In the genomic region with DNA sequence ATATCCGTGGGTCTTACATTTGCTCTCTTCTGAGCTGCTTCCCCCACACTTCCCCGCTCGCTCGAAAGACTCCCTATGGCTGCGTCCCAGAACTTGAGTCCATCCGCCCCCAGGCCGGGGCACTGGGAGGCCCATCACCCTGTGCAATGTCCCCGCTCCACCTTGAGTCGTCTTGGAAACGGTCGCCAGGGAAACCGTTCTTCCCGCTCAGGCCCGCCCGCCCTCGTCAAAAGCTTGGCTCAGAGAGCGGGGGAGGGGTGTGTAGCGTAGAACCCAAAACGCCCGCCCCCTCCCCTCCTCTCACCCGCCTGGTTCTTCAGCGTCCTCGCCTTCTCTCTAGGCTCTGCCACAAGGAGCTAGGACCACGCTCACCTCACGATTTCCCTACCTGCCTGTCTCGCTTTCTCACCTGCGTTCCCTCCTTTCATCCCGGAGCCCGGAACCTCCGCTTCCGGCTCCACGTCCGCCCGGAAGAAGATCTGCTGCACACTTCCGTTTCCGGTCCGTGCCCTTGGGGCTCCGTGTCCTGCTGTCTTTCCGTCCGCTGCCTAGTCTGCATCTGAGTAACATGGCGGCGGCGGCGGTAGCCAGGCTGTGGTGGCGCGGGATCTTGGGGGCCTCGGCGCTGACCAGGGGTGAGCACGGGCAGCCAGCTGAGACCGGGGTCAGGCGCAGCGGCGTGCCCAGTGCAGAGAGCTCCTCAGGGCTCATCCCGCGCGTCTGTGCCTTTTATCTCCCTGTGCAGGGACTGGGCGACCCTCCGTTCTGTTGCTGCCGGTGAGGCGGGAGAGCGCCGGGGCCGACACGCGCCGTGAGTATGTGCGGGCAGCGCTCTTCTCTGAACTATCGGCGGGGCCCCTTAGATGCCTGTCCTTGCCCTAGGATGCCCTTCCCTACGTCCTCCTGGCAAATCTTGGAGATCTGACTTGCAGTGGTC, we compare ENCODE assay signal across 8 cellular contexts. TPM values are rescaled to one million over a fixed set of nuclear protein-coding genes. Genes with fewer than 3 reads are reported as not detected.
DNase-seq lines count a peak whose midpoint lies in the region; ATAC-seq and TF ChIP-seq lines count a peak whose summit lies in the region.

Gene KBTBD4, minus strand, starts transcription at position 447 of the 937 bp plus-strand sequence. Its CDS starts 19 bp downstream, at position 428.
Gene NDUFS3, plus strand, starts transcription at position 551 of the 937 bp plus-strand sequence. Its CDS starts 18 bp downstream, at position 569.

- no peaks in the 10 kb centered on the region for H3K9me3 Mint-ChIP-seq in activated naive CD4-positive, alpha-beta T cell treated with anti-CD3 and anti-CD28 coated beads for 36 hours

- H3K27me3 Mint-ChIP-seq in activated naive CD4-positive, alpha-beta T cell treated with anti-CD3 and anti-CD28 coated beads for 36 hours (ENCODE audit: low read depth) = no peaks in the 10 kb centered on the region

- TF ChIP-seq CTCF in GM06990 (IDR thresholded peaks at IDR 0.05; ENCODE audit: insufficient read depth, low read length, poor library complexity, severe bottlenecking) (no peak), NB4 (IDR thresholded peaks at IDR 0.05; ENCODE audit: low read depth, low read length) (no peak)

- intact Hi-C loops in activated naive CD4-positive, alpha-beta T cell treated with anti-CD3 and anti-CD28 coated beads for 36 hours (cut with micrococcal nuclease) = loop anchor here (1.0 to 2.0 kb wide), 8 partner anchors 13 to 270 kb away; partner anchors contain the start of genes AGBL2, CELF1, FNBP4 and MTCH2

- H3K4me1 Mint-ChIP-seq in activated naive CD4-positive, alpha-beta T cell treated with anti-CD3 and anti-CD28 coated beads for 36 hours (ENCODE audit: low read depth) = peaks cover 44% of the 10 kb centered on the region

- H3K27ac Mint-ChIP-seq in activated naive CD4-positive, alpha-beta T cell treated with anti-CD3 and anti-CD28 coated beads for 36 hours = peak within 1 kb of the TSS; percentile 97

- H3K4me3 ChIP-seq in GM06990 (replicated peaks; ENCODE audit: low read depth, low read length) (peak within 1 kb of the TSS; percentile 75), NB4 (ENCODE audit: low read depth, low read length) (peak within 1 kb of the TSS; percentile 90)

- peaks cover 24% of the 10 kb centered on the region for H3K36me3 ChIP-seq in GM06990 (ENCODE audit: control insufficient read depth, insufficient read depth, low read length)

- peak; percentile 93 for DNase-seq in GM06990 (ENCODE audit: extremely low read depth, insufficient read length)
- peak; percentile 91 for DNase-seq in NB4 (ENCODE audit: low read depth)
- peak; percentile 95 for DNase-seq in SK-N-DZ (ENCODE audit: low spot score)
- DNase-seq in activated naive CD4-positive, alpha-beta T cell treated with anti-CD3 and anti-CD28 coated beads for 36 hours = peak; percentile 90
- DNase-seq in germinal center (ENCODE audit: low spot score) = peak; percentile 89
- DNase-seq in nucleus accumbens (lab: John Stamatoyannopoulos, UW) = peak; percentile 59 to 95 (median 88)
- peak; percentile 97 for DNase-seq in superior temporal gyrus (ENCODE audit: extremely low spot score)

- peak; percentile 83 for TF ChIP-seq POLR2A in NB4 (IDR thresholded peaks at IDR 0.05; ENCODE audit: extremely low read depth, insufficient read length)

- H3K27me3 ChIP-seq in GM06990 (replicated peaks; ENCODE audit: control insufficient read depth, insufficient read depth, low read length) = no peaks in the 10 kb centered on the region

- ATAC-seq in HG02571 (IDR thresholded peaks at IDR 0.05; ENCODE audit: unreplicated experiment) = peak; percentile 86

- peak within 1 kb of the TSS; percentile 97 for H3K4me3 Mint-ChIP-seq in activated naive CD4-positive, alpha-beta T cell treated with anti-CD3 and anti-CD28 coated beads for 36 hours

- CTCF ChIA-PET in activated naive CD4-positive, alpha-beta T cell treated with anti-CD3 and anti-CD28 coated beads for 36 hours (lab: Charles Lee) = interaction anchor here (0.6 to 1.2 kb wide), 2 partner anchors 18 to 330 kb away, joined by 3 read pairs; partner anchors contain the start of gene ACP2

- peaks cover 46% of the 10 kb centered on the region for H3K36me3 Mint-ChIP-seq in activated naive CD4-positive, alpha-beta T cell treated with anti-CD3 and anti-CD28 coated beads for 36 hours (ENCODE audit: low read depth)

RNA-seq across cellular contexts. Expression of gene KBTBD4, which starts in this region (rescaled TPM):
- polyA plus RNA-seq in SK-N-DZ (2014; cell fraction: cytosol; rRNA removed) = 31.2 and 39.1 TPM in 2 replicates
- polyA plus RNA-seq in SK-N-DZ (2014; cell fraction: nucleus; rRNA removed) = 17.2 and 24.2 TPM in 2 replicates
- total RNA-seq in activated naive CD4-positive, alpha-beta T cell treated with anti-CD3 and anti-CD28 coated beads for 36 hours = 10 to 100 TPM; 13.8 to 15.4 TPM

RNA-seq across cellular contexts. Expression of gene NDUFS3, which starts in this region (rescaled TPM):
- polyA plus RNA-seq in SK-N-DZ (2014; cell fraction: cytosol; rRNA removed) = 129 and 149 TPM in 2 replicates
- polyA plus RNA-seq in SK-N-DZ (2014; cell fraction: nucleus; rRNA removed) = 156 and 172 TPM in 2 replicates
- total RNA-seq in activated naive CD4-positive, alpha-beta T cell treated with anti-CD3 and anti-CD28 coated beads for 36 hours = 100 to 1,000 TPM; 123 to 124 TPM

Comparison
In these comparisons a context has a peak if more than half of its experiments do, and no peak if none do; other contexts are left out.
1. Peak in every context shown above with its lines: DNase-seq, ATAC-seq and H3K4me3 ChIP-seq.